1 cellular context compared by ENCODE assay signal in the genomic region with DNA sequence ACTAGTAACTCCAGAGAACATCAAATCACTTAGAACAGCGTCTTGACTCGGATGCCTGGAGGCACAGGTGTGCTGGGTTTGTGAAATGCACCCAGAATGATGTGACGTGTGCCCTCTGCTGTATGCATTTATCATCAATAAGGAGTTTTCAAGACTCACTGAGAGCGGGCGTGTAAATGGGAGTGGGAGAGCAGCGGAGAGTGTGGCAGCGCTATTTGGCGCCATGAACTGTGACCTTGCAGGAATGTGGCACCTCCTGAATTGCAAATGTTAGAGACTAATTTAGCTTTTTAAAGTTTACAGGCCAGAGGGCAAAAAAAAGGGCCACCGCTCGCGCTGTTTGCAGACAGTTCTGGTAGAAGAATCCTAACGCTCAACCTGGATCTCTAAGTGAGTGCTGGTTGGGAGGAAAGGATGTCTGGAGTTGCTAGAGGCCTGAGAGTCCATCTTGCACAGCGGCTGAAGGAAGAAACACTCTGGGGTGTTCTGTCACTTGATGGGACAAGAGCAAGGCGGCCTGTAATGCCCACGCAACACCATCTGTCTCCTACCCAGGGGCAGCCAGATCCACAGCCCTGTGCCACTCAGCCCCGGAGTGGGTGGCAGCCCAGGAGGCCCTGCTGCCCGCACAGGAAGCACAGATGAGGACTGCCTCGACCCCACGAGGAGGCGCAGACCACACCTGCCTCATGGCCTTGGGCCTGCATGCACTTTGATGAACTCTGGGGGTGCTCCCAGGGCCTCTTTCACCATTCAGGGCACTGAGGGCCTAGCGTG.
TF ChIP-seq lines count a peak whose summit lies in the region.

No MANE protein-coding gene starts in this region.

TF ChIP-seq in HepG2, 621 proteins besides CTCF, POLR2A, EP300 and RAD21 (continues in another document):
- TF ChIP-seq EEA1 (CRISPR knock-in tag; IDR thresholded peaks at IDR 0.05; ENCODE audit: borderline replicate concordance) (no peak), SRSF1 (optimal IDR thresholded peaks at IDR 0.05; ENCODE audit: low read depth, low read length) (no peak), JUN (CRISPR knock-in tag; IDR thresholded peaks at IDR 0.05) (no peak), AGO1 (IDR thresholded peaks at IDR 0.05; ENCODE audit: low read depth, low read length, poor library complexity, severe bottlenecking) (no peak), RNF219 (CRISPR knock-in tag; IDR thresholded peaks at IDR 0.05) (no peak), PITX1 (CRISPR knock-in tag; IDR thresholded peaks at IDR 0.05) (no peak), RFX1 (IDR thresholded peaks at IDR 0.05) (no peak), ZBTB4 (CRISPR knock-in tag; IDR thresholded peaks at IDR 0.05; ENCODE audit: borderline replicate concordance) (0 out of 2 replicates have a peak, but pooled peaks have one; percentile 28), ZNF572 (CRISPR knock-in tag; IDR thresholded peaks at IDR 0.05) (no peak), LCORL (IDR thresholded peaks at IDR 0.05) (no peak), LCORL (CRISPR knock-in tag; IDR thresholded peaks at IDR 0.05) (0 out of 2 replicates have a peak, but pooled peaks have one; percentile 36), ZBTB38 (CRISPR knock-in tag; IDR thresholded peaks at IDR 0.05) (peak; percentile 84), JUND (CRISPR knock-in tag; IDR thresholded peaks at IDR 0.05) (no peak), IRF1 (CRISPR knock-in tag; IDR thresholded peaks at IDR 0.05; ENCODE audit: low read depth) (no peak), ATF1 (CRISPR knock-in tag; IDR thresholded peaks at IDR 0.05) (no peak), ZNF430 (CRISPR knock-in tag; IDR thresholded peaks at IDR 0.05) (no peak), ZNF101 (CRISPR knock-in tag; IDR thresholded peaks at IDR 0.05; ENCODE audit: borderline replicate concordance, low read depth) (no peak), ZNF800 (CRISPR knock-in tag; IDR thresholded peaks at IDR 0.05) (no peak), TGIF2 (CRISPR knock-in tag; IDR thresholded peaks at IDR 0.05) (no peak), TAF1 (CRISPR knock-in tag; IDR thresholded peaks at IDR 0.05) (no peak), ZNF597 (CRISPR knock-in tag; IDR thresholded peaks at IDR 0.05) (no peak), DPF2 (CRISPR knock-in tag; IDR thresholded peaks at IDR 0.05; ENCODE audit: borderline replicate concordance, low read depth) (no peak), PAWR (CRISPR knock-in tag; IDR thresholded peaks at IDR 0.05; ENCODE audit: borderline replicate concordance) (no peak), ATF7-NPFF (CRISPR knock-in tag; IDR thresholded peaks at IDR 0.05; ENCODE audit: low read depth) (no peak)
- TF ChIP-seq, protein P1, sequence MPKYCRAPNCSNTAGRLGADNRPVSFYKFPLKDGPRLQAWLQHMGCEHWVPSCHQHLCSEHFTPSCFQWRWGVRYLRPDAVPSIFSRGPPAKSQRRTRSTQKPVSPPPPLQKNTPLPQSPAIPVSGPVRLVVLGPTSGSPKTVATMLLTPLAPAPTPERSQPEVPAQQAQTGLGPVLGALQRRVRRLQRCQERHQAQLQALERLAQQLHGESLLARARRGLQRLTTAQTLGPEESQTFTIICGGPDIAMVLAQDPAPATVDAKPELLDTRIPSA (CRISPR knock-in tag; IDR thresholded peaks at IDR 0.05; ENCODE audit: borderline replicate concordance): no peak
- TF ChIP-seq, protein P2, sequence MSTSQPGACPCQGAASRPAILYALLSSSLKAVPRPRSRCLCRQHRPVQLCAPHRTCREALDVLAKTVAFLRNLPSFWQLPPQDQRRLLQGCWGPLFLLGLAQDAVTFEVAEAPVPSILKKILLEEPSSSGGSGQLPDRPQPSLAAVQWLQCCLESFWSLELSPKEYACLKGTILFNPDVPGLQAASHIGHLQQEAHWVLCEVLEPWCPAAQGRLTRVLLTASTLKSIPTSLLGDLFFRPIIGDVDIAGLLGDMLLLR (CRISPR knock-in tag; IDR thresholded peaks at IDR 0.05): no peak
- TF ChIP-seq, protein P3, sequence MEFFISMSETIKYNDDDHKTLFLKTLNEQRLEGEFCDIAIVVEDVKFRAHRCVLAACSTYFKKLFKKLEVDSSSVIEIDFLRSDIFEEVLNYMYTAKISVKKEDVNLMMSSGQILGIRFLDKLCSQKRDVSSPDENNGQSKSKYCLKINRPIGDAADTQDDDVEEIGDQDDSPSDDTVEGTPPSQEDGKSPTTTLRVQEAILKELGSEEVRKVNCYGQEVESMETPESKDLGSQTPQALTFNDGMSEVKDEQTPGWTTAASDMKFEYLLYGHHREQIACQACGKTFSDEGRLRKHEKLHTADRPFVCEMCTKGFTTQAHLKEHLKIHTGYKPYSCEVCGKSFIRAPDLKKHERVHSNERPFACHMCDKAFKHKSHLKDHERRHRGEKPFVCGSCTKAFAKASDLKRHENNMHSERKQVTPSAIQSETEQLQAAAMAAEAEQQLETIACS (CRISPR knock-in tag; IDR thresholded peaks at IDR 0.05): no peak
- TF ChIP-seq, protein P4, sequence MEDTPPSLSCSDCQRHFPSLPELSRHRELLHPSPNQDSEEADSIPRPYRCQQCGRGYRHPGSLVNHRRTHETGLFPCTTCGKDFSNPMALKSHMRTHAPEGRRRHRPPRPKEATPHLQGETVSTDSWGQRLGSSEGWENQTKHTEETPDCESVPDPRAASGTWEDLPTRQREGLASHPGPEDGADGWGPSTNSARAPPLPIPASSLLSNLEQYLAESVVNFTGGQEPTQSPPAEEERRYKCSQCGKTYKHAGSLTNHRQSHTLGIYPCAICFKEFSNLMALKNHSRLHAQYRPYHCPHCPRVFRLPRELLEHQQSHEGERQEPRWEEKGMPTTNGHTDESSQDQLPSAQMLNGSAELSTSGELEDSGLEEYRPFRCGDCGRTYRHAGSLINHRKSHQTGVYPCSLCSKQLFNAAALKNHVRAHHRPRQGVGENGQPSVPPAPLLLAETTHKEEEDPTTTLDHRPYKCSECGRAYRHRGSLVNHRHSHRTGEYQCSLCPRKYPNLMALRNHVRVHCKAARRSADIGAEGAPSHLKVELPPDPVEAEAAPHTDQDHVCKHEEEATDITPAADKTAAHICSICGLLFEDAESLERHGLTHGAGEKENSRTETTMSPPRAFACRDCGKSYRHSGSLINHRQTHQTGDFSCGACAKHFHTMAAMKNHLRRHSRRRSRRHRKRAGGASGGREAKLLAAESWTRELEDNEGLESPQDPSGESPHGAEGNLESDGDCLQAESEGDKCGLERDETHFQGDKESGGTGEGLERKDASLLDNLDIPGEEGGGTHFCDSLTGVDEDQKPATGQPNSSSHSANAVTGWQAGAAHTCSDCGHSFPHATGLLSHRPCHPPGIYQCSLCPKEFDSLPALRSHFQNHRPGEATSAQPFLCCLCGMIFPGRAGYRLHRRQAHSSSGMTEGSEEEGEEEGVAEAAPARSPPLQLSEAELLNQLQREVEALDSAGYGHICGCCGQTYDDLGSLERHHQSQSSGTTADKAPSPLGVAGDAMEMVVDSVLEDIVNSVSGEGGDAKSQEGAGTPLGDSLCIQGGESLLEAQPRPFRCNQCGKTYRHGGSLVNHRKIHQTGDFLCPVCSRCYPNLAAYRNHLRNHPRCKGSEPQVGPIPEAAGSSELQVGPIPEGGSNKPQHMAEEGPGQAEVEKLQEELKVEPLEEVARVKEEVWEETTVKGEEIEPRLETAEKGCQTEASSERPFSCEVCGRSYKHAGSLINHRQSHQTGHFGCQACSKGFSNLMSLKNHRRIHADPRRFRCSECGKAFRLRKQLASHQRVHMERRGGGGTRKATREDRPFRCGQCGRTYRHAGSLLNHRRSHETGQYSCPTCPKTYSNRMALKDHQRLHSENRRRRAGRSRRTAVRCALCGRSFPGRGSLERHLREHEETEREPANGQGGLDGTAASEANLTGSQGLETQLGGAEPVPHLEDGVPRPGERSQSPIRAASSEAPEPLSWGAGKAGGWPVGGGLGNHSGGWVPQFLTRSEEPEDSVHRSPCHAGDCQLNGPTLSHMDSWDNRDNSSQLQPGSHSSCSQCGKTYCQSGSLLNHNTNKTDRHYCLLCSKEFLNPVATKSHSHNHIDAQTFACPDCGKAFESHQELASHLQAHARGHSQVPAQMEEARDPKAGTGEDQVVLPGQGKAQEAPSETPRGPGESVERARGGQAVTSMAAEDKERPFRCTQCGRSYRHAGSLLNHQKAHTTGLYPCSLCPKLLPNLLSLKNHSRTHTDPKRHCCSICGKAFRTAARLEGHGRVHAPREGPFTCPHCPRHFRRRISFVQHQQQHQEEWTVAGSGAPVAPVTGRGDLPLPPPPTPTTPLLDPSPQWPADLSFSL (CRISPR knock-in tag; IDR thresholded peaks at IDR 0.05): no peak
- TF ChIP-seq, protein P5, sequence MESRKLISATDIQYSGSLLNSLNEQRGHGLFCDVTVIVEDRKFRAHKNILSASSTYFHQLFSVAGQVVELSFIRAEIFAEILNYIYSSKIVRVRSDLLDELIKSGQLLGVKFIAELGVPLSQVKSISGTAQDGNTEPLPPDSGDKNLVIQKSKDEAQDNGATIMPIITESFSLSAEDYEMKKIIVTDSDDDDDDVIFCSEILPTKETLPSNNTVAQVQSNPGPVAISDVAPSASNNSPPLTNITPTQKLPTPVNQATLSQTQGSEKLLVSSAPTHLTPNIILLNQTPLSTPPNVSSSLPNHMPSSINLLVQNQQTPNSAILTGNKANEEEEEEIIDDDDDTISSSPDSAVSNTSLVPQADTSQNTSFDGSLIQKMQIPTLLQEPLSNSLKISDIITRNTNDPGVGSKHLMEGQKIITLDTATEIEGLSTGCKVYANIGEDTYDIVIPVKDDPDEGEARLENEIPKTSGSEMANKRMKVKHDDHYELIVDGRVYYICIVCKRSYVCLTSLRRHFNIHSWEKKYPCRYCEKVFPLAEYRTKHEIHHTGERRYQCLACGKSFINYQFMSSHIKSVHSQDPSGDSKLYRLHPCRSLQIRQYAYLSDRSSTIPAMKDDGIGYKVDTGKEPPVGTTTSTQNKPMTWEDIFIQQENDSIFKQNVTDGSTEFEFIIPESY (CRISPR knock-in tag; IDR thresholded peaks at IDR 0.05): peak; percentile 98
